22 cellular contexts compared by ENCODE assay signal in the genomic region with DNA sequence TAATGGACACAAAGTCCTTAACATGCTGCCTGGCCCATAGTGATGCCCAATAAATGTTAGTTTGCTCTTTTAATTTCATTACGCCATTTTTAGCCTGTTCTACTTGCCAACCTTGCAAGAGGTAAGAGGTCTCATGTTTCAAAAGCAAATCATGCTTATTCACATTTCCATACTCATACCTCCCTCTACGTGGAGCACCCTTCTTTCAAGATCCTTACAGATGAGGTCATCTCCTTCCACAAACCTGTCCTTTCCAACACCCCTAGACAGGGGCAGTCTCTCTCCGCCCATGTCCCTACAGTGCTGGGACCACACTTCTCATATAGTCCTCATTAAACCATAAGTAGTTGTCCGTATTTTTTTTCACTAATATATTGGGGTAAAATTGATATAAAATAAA.
DNase-seq lines count a peak whose midpoint lies in the region; ATAC-seq, FAIRE-seq and TF ChIP-seq lines count a peak whose summit lies in the region.
"Had no signal": no experiment of that assay in that cellular context is flagged by ENCODE, and none has a peak within 500 bp of the region (broad histone marks: within the 10 kb centered on the region; RNA-seq: fewer than 3 reads in every experiment).

No MANE protein-coding gene starts in this region.

- no peaks in the 10 kb centered on the region for H3K9me1 ChIP-seq in keratinocyte (ENCODE audit: control insufficient read depth, extremely low read depth, insufficient read depth, low read length)

- peak; percentile 3 for DNase-seq in DMS79 treated with DMSO at 0.1 percent for 48 hours (lab: John Stamatoyannopoulos, UW)
- DNase-seq in DMS79 (lab: John Stamatoyannopoulos, UW): no peak
- no peak for DNase-seq in RWPE2 (ENCODE audit: low spot score)
- no peak for DNase-seq in keratinocyte (ENCODE audit: low read depth, low spot score)
- peak; percentile 44 for DNase-seq in urothelium cell line (ENCODE audit: low spot score)
- no peak for DNase-seq in cerebellar cortex (ENCODE audit: low spot score)
- no peak for DNase-seq in RCC 7860 (ENCODE audit: low spot score)
- DNase-seq: 8988T; Caco-2; CD4-positive, alpha-beta memory T cell; DMS153; H7; NCI-H1092 treated with DMSO at 0.1 percent for 48 hours; NCI-H1436 treated with DMSO at 0.1 percent for 48 hours; NCI-H1930; NCI-H226; NCI-H510A treated with DMSO at 0.1 percent for 48 hours; NCI-H774 had no signal

- H2AFZ ChIP-seq in keratinocyte (ENCODE audit: control insufficient read depth, low read length): no peak overlapping the region

- TF ChIP-seq CTCF in RWPE2 (IDR thresholded peaks at IDR 0.05; ENCODE audit: poor library complexity, severe bottlenecking) (no peak), keratinocyte (optimal IDR thresholded peaks at IDR 0.05 in 1 of 3, IDR thresholded peaks at IDR 0.05 in 1 of 3, conservative IDR thresholded peaks at IDR 0.05 in 1 of 3; ENCODE audit: extremely low read depth in 1 of 3, insufficient read depth in 2 of 3, low read length in 3 of 3) (peak in 1 of 3 experiments; percentile 1)

- H3K27me3 ChIP-seq in RWPE2 (ENCODE audit: insufficient read depth, poor library complexity, severe bottlenecking) (no peaks in the 10 kb centered on the region), keratinocyte (ENCODE audit: control insufficient read depth, extremely low read depth, insufficient read depth, low read length) (no peaks in the 10 kb centered on the region)
- H3K27me3 ChIP-seq: BLaER1 treated with 17β-estradiol and CSF1 and Interleukin-3, amounts not matched to agents 10 nM and 100 nM; SJSA1 had no signal

- H3K4me2 ChIP-seq in keratinocyte (ENCODE audit: control insufficient read depth, extremely low read depth, insufficient read depth, low read depth, low read length): no peak overlapping the region
- H3K4me2 ChIP-seq: BLaER1 treated with 17β-estradiol and CSF1 and Interleukin-3, amounts not matched to agents 10 nM and 100 nM had no signal

- H4K20me1 ChIP-seq in keratinocyte (ENCODE audit: control insufficient read depth, extremely low read depth, insufficient read depth, low read length): no peaks in the 10 kb centered on the region
- H4K20me1 ChIP-seq: BLaER1 treated with 17β-estradiol and CSF1 and Interleukin-3, amounts not matched to agents 10 nM and 100 nM had no signal

- H3K36me3 ChIP-seq in RWPE2 (ENCODE audit: low read depth) (no peaks in the 10 kb centered on the region), keratinocyte (ENCODE audit: control insufficient read depth in 2 of 2, extremely low read depth in 1 of 2, insufficient read depth in 2 of 2, low read length in 2 of 2) (no peaks in the 10 kb centered on the region)
- H3K36me3 ChIP-seq: BLaER1 treated with 17β-estradiol and CSF1 and Interleukin-3, amounts not matched to agents 10 nM and 100 nM; SJSA1 had no signal

- no peak overlapping the region for H3K9ac ChIP-seq in keratinocyte (ENCODE audit: control insufficient read depth, extremely low read depth, insufficient read depth, low read length)
- H3K9ac ChIP-seq: BLaER1 treated with 17β-estradiol and CSF1 and Interleukin-3, amounts not matched to agents 10 nM and 100 nM had no signal

- peak; percentile 22; the same call in 1 of the 3 replicates for ATAC-seq in RWPE2 (ENCODE audit: low read depth)
- ATAC-seq: GM12878, Right ventricle myocardium inferior had no signal

- H3K9me3 ChIP-seq in RWPE2 (ENCODE audit: severe bottlenecking) (no peaks in the 10 kb centered on the region), keratinocyte (ENCODE audit: control insufficient read depth, low read depth, low read length) (no peaks in the 10 kb centered on the region)
- H3K9me3 ChIP-seq: Caco-2, SJSA1 had no signal

- H3K4me1 ChIP-seq in RWPE2 (ENCODE audit: insufficient read depth, poor library complexity, severe bottlenecking) (peaks cover 28% of the 10 kb centered on the region), keratinocyte (ENCODE audit: control insufficient read depth, extremely low read depth, insufficient read depth, low read length) (peaks cover 55% of the 10 kb centered on the region)

- FAIRE-seq in keratinocyte (lab: Jason Lieb, UNC) (no peak), urothelium cell line (lab: Jason Lieb, UNC) (no peak), RCC 7860 (lab: Jason Lieb, UNC) (no peak)
- FAIRE-seq: GM12878 had no signal

- dilution Hi-C loops in keratinocyte (cut with MboI; ENCODE audit: extremely low pct_ligation_motif_present, low sequenced_read_pairs): no loop called here

- peak overlapping the region; percentile 93 for H3K27ac ChIP-seq in RWPE2 (ENCODE audit: poor library complexity, severe bottlenecking)
- H3K27ac ChIP-seq in keratinocyte (ENCODE audit: control insufficient read depth, insufficient read depth, low read length): peak overlapping the region; percentile 80
- H3K27ac ChIP-seq: BLaER1 treated with 17β-estradiol and CSF1 and Interleukin-3, amounts not matched to agents 10 nM and 100 nM; SJSA1 had no signal

- H3K79me2 ChIP-seq in keratinocyte (ENCODE audit: control insufficient read depth, insufficient read depth, low read length): no peaks in the 10 kb centered on the region

- H3K4me3 ChIP-seq in RWPE2 (ENCODE audit: severe bottlenecking): no peak overlapping the region
- no peak overlapping the region for H3K4me3 ChIP-seq in keratinocyte (ENCODE audit: control insufficient read depth in 2 of 3, extremely low read depth in 1 of 3, insufficient read depth in 2 of 3, low read depth in 1 of 3, low read length in 3 of 3)
- H3K4me3 ChIP-seq: BLaER1 treated with 17β-estradiol and CSF1 and Interleukin-3, amounts not matched to agents 10 nM and 100 nM; GM12878; SJSA1 had no signal

Comparison
In these comparisons a context has a peak if more than half of its experiments do, and no peak if none do; other contexts are left out.
1. DNase-seq: peak in DMS79 treated with DMSO at 0.1 percent for 48 hours (single experiment) and urothelium cell line (single experiment); none in DMS79 (single experiment), RWPE2 (single experiment), keratinocyte (single experiment), cerebellar cortex (single experiment) and RCC 7860 (single experiment).